In genomic region chr11:63682045-63682915, GRCh38 we compare ENCODE assay signal across 8 cellular contexts. TPM values are rescaled to one million over a fixed set of nuclear protein-coding genes. Genes with fewer than 3 reads are reported as not detected.
DNase-seq lines count a peak whose midpoint lies in the region; ATAC-seq and TF ChIP-seq lines count a peak whose summit lies in the region.

No MANE protein-coding gene starts in this region.

- CTCF ChIA-PET in SK-N-SH (lab: Yijun Ruan, JAX): interaction anchor here (0.6 to 5.6 kb wide), 16 partner anchors 8 to 264 kb away, joined by 3 to 31 read pairs (median 4); partner anchors contain the start of genes ATL3 and ZFTA

- peaks cover 58% of the 10 kb centered on the region for H3K79me2 ChIP-seq in SK-N-SH (ENCODE audit: insufficient read depth)

- H3K9ac ChIP-seq in HUES6 (ENCODE audit: low read length) (peak overlapping the region; percentile 72), SK-N-SH (peak overlapping the region; percentile 92)

- H3K4me1 Mint-ChIP-seq in effector memory CD8-positive, alpha-beta T cell (ENCODE audit: low read depth in 2 of 2): peaks cover 16 to 24% of the 10 kb centered on the region in 2 donors

- H3K4me1 ChIP-seq in HUES6 (ENCODE audit: control insufficient read depth, insufficient read depth, low read length) (peaks cover 20% of the 10 kb centered on the region), SK-N-SH (ENCODE audit: control insufficient read depth in 1 of 2, insufficient read depth in 2 of 2, low read depth in 1 of 2, low read length in 1 of 2) (peaks cover 4 to 8% of the 10 kb centered on the region in 2 experiments; a peak in 3 of 4 replicates), mesodermal cell (ENCODE audit: control insufficient read depth, insufficient read depth, low read length, poor library complexity, severe bottlenecking) (peaks cover 8% of the 10 kb centered on the region), testis (peaks cover 5% of the 10 kb centered on the region)

- peak overlapping the region; percentile 59 to 94 for H3K27ac Mint-ChIP-seq in effector memory CD8-positive, alpha-beta T cell

- DNase-seq in NCI-H187 (lab: John Stamatoyannopoulos, UW) (peak; percentile 8 to 54), NCI-H187 treated with DMSO at 0.1 percent for 48 hours (lab: John Stamatoyannopoulos, UW) (no peak), SK-N-SH (peak; percentile 55), testis (peak; percentile 62)
- DNase-seq in effector memory CD8-positive, alpha-beta T cell: no peak

- intact Hi-C loops in testis (cut with DNase I; ENCODE audit: low total_unique reads): no loop called here

- H3F3A ChIP-seq in SK-N-SH (replicated peaks; ENCODE audit: insufficient read depth): peaks cover 14% of the 10 kb centered on the region

- no peaks in the 10 kb centered on the region for H3K27me3 ChIP-seq in HUES6 (ENCODE audit: control insufficient read depth, insufficient read depth, low read length)
- H3K27me3 ChIP-seq in SK-N-SH (ENCODE audit: insufficient read depth): no peaks in the 10 kb centered on the region
- H3K27me3 ChIP-seq in testis: no peaks in the 10 kb centered on the region

- POLR2A ChIA-PET in SK-N-SH (lab: Yijun Ruan, JAX): interaction anchor here (0.6 to 3.9 kb wide), 4 partner anchors 8 to 923 kb away, joined by 3 to 24 read pairs (median 4); partner anchors contain the start of gene ATL3

- TF ChIP-seq POLR2A in testis (IDR thresholded peaks at IDR 0.05): no peak

- no peaks in the 10 kb centered on the region for H3K9me2 ChIP-seq in SK-N-SH

- peaks cover 11% of the 10 kb centered on the region for H3K36me3 Mint-ChIP-seq in effector memory CD8-positive, alpha-beta T cell (ENCODE audit: insufficient read depth)

- H3K9me3 ChIP-seq in HUES6 (ENCODE audit: control insufficient read depth, insufficient read depth, low read depth, low read length): no peaks in the 10 kb centered on the region
- no peaks in the 10 kb centered on the region for H3K9me3 ChIP-seq in SK-N-SH
- no peaks in the 10 kb centered on the region for H3K9me3 ChIP-seq in mesodermal cell (ENCODE audit: control insufficient read depth, low read length)
- no peaks in the 10 kb centered on the region for H3K9me3 ChIP-seq in testis

- peak overlapping the region; percentile 75; the same call in 1 of the 2 replicates for H2AFZ ChIP-seq in SK-N-SH (ENCODE audit: low read depth)

- H3K9me3 Mint-ChIP-seq in effector memory CD8-positive, alpha-beta T cell: no peaks in the 10 kb centered on the region

- no peaks in the 10 kb centered on the region for H3K36me3 ChIP-seq in HUES6 (ENCODE audit: control insufficient read depth, insufficient read depth, low read length)
- H3K36me3 ChIP-seq in SK-N-SH (replicated peaks in 1 of 2; ENCODE audit: control insufficient read depth in 1 of 2, insufficient read depth in 2 of 2, low read length in 1 of 2): peaks cover 0 to 3% of the 10 kb centered on the region in 2 experiments
- H3K36me3 ChIP-seq in mesodermal cell (ENCODE audit: control insufficient read depth, insufficient read depth, low read length): peaks cover 2% of the 10 kb centered on the region
- H3K36me3 ChIP-seq in testis (ENCODE audit: low read depth, missing control alignments): no peaks in the 10 kb centered on the region

- WGBS in SK-N-SH (ENCODE audit: low lambda C conversion rate): 3% methylated on average over 17 of the region's 17 CpGs
- 1 to 2% methylated on average over 12 of the region's 17 CpGs for WGBS in mesodermal cell (ENCODE audit: insufficient coverage in 2 of 2), 2 experiments
- WGBS in testis, 2 donors: 1% methylated on average over 17 of the region's 17 CpGs

- peak; percentile 16 for ATAC-seq in effector memory CD8-positive, alpha-beta T cell (replicated peaks)
- ATAC-seq in HG02852 (IDR thresholded peaks at IDR 0.05; ENCODE audit: unreplicated experiment): no peak

- peak overlapping the region; percentile 89 for H3K4me2 ChIP-seq in SK-N-SH

- peak overlapping the region; percentile 17; the same call in 1 of the 2 replicates for H3K27ac ChIP-seq in HUES6 (ENCODE audit: low read depth, low read length)
- H3K27ac ChIP-seq in SK-N-SH (ENCODE audit: low read depth in 2 of 2, low read length in 1 of 2): peak overlapping the region; percentile 83 to 91; a peak in 3 of 4 replicates
- H3K27ac ChIP-seq in mesodermal cell (ENCODE audit: low read depth, low read length, severe bottlenecking): peak overlapping the region; percentile 32
- H3K27ac ChIP-seq in testis: peak overlapping the region; percentile 91 to 99

- peak overlapping the region; percentile 85 to 88 for H3K4me3 Mint-ChIP-seq in effector memory CD8-positive, alpha-beta T cell

- TF ChIP-seq CTCF in SK-N-SH (IDR thresholded peaks at IDR 0.05) (peak; percentile 32), testis (IDR thresholded peaks at IDR 0.05) (peak in 2 of 3 experiments; percentile 7 to 19)

- no peaks in the 10 kb centered on the region for H3K27me3 Mint-ChIP-seq in effector memory CD8-positive, alpha-beta T cell

- TF ChIP-seq EP300 in SK-N-SH (IDR thresholded peaks at IDR 0.05; ENCODE audit: borderline replicate concordance in 1 of 2, low read depth in 1 of 2, low read length in 1 of 2): no peak

- no peak for TF ChIP-seq RAD21 in SK-N-SH (IDR thresholded peaks at IDR 0.05; ENCODE audit: low read length)

- H4K20me1 ChIP-seq in SK-N-SH (ENCODE audit: insufficient read depth): no peaks in the 10 kb centered on the region; the same call in 1 of the 2 replicates

- H3K4me3 ChIP-seq in HUES6 (ENCODE audit: low read depth, low read length) (peak overlapping the region; percentile 78), SK-N-SH (ENCODE audit: low read depth in 2 of 2, low read length in 1 of 2) (peak overlapping the region; percentile 63 to 97), mesodermal cell (ENCODE audit: extremely low read depth, insufficient read depth, low read length, poor library complexity, severe bottlenecking) (peak overlapping the region; percentile 91), testis (peak overlapping the region; percentile 94 to 95)

TF ChIP-seq in SK-N-SH, 30 proteins besides CTCF, POLR2A, EP300 and RAD21:
- TF ChIP-seq TCF12 (IDR thresholded peaks at IDR 0.05): peak; percentile 22; the same call in 1 of the 2 replicates
- TF ChIP-seq YY1 (IDR thresholded peaks at IDR 0.05; ENCODE audit: low read depth): 0 out of 2 replicates have a peak, but pooled peaks have one; percentile 60
- TF ChIP-seq GABPA (IDR thresholded peaks at IDR 0.05; ENCODE audit: low read depth): no peak
- peak; percentile 50 for TF ChIP-seq CHD2 (IDR thresholded peaks at IDR 0.05; ENCODE audit: low read length, partially characterized antibody)
- no peak for TF ChIP-seq RCOR1 (IDR thresholded peaks at IDR 0.05; ENCODE audit: low read length)
- peak; percentile 68 for TF ChIP-seq MXI1 (IDR thresholded peaks at IDR 0.05; ENCODE audit: low read depth, low read length)

RNA-seq across cellular contexts. Expression of gene RTN3, which starts 1.0 kb away (rescaled TPM):
- polyA plus RNA-seq in SK-N-SH (2012; rRNA removed) (52.7 and 59.0 TPM in 2 replicates), testis (ENCODE audit: insufficient read depth, low read depth, low replicate concordance) (103 TPM)
- 68.0 and 70.9 TPM in 2 replicates for polyA plus RNA-seq in SK-N-SH (2012; cell fraction: cytosol; rRNA removed)
- 23.2 and 32.0 TPM in 2 replicates for polyA plus RNA-seq in SK-N-SH (2012; cell fraction: nucleus; rRNA removed)
- polyA plus RNA-seq in mesodermal cell (2013, experiment 1 of 2): 87.3 TPM
- polyA plus RNA-seq in mesodermal cell (2013, experiment 2 of 2): 89.8 TPM
- total RNA-seq in testis: 10 to 100 TPM; 75.6 to 81.6 TPM

RNA-seq across cellular contexts. Expression of gene ATL3, which starts 11.1 kb away (rescaled TPM):
- polyA plus RNA-seq in SK-N-SH (2012; rRNA removed) (13.1 and 17.8 TPM in 2 replicates), testis (ENCODE audit: insufficient read depth, low read depth, low replicate concordance) (66.4 TPM)
- polyA plus RNA-seq in SK-N-SH (2012; cell fraction: cytosol; rRNA removed): 16.4 and 17.8 TPM in 2 replicates
- polyA plus RNA-seq in SK-N-SH (2012; cell fraction: nucleus; rRNA removed): 10.0 and 12.4 TPM in 2 replicates
- polyA plus RNA-seq in mesodermal cell (2013, experiment 1 of 2): 10.4 TPM
- 9.4 TPM for polyA plus RNA-seq in mesodermal cell (2013, experiment 2 of 2)
- 10 to 100 TPM; 51.1 to 63.9 TPM for total RNA-seq in testis

Comparison
In these comparisons a context has a peak if more than half of its experiments do, and no peak if none do; other contexts are left out.
1. DNase-seq: peak in NCI-H187 (2 of 2), SK-N-SH (single experiment) and testis (single experiment); none in NCI-H187 treated with DMSO at 0.1 percent for 48 hours (single experiment) and effector memory CD8-positive, alpha-beta T cell (0 of 3).
2. H3K27ac ChIP-seq: peak in every context shown above with its lines; median percentile 95 in testis; 87 in SK-N-SH; 32 in mesodermal cell; 17 in HUES6.
3. Peak in every context shown above with its lines, with median percentiles within 50 percentile points of each other: H3K4me3 ChIP-seq.